Comparison of ENCODE assay signal across 8 cellular contexts in the genomic region with DNA sequence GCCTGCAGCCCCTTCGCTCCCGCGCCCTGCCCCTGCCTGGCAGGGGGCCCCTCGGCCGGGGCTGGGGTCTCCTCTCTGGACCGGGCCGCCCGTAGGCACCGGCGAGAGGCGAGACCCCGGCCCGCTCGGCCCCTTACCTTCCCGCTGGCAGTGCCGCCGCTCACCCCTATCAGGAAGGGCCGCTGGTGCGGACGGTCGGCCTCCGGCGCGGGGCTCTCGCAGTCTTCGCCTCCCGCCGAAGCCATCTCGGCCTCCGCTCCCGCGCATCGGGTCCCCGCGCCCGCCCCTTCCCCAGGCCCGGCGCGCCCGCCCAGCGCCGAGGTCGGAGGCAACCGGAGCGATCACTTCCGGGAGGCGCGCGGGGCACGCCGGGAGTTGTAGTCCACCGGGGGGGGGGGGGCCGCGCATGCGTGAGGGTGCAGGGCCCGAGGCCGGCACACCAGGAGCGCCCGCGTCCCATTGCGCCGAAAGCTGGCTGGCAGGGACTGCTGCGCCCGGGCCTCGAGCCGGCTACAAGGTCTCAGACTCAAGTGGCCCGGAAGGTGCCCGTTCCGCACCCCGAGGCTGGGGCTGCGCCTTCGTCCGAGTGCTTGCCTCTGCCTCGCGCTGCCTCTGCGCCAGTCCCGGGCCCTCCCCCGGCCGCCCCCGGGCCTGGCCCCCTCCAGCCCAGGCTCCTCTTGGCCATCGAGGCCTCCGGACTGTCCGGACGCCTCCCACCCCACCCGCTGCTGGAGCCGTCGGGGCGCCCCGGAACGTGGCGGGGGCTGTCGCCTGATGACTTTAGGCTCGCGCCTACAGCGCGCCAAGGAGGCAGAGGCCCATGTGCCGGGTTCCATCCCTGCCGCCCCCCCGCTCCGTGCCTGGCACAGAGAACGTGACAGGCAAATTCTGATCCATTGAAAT. TPM values are rescaled to one million over a fixed set of nuclear protein-coding genes. Genes with fewer than 3 reads are reported as not detected.
A peak's percentile ranks its signal among the peaks of the same experiment; 100 is the strongest.
DNase-seq lines count a peak whose midpoint lies in the region; ATAC-seq and TF ChIP-seq lines count a peak whose summit lies in the region.

A gene (minus strand): TSS at position 334 of the 903 bp plus-strand sequence. CDS start 89 bp downstream, at position 245.

- no peaks in the 10 kb centered on the region; the same call in 1 of the 2 replicates for H3K4me1 ChIP-seq in HUES64 (ENCODE audit: insufficient read depth, low read length)

- TF ChIP-seq CTCF in Calu3 (IDR thresholded peaks at IDR 0.05; ENCODE audit: unreplicated experiment), result no peak
- TF ChIP-seq CTCF in epithelial cell of proximal tubule (conservative IDR thresholded peaks at IDR 0.05; ENCODE audit: low read depth, low read length), result no peak

- DNase-seq in Calu3, result peak; percentile 67
- DNase-seq in OCI-M2 (lab: John Stamatoyannopoulos, UW; ENCODE audit: unreplicated experiment), result peak; percentile 23
- peak; percentile 77 for DNase-seq in activated T-cell treated with anti-CD3 and anti-CD28 coated beads, Interleukin-2, amount 50 U/mL, for 1 hour
- DNase-seq in epithelial cell of proximal tubule (ENCODE audit: low read depth), result no peak
- DNase-seq in mucosa of gallbladder (ENCODE audit: low spot score), result peak; percentile 63
- DNase-seq in stimulated activated CD8-positive, alpha-beta memory T cell treated with anti-CD3 and anti-CD28 coated beads, Interleukin-4, amount 100 ng/mL, for 24 hours (ENCODE audit: low read depth), result peak; percentile 55

- no peak within 1 kb of the TSS for H3K27ac Mint-ChIP-seq in Calu3 (ENCODE audit: unreplicated experiment)

- peak; percentile 80 for ATAC-seq in GM21381 (IDR thresholded peaks at IDR 0.05; ENCODE audit: unreplicated experiment)

- no peaks in the 10 kb centered on the region for H3K9me3 Mint-ChIP-seq in Calu3 (ENCODE audit: low read depth, unreplicated experiment)

- H3K9me3 ChIP-seq in HUES64 (ENCODE audit: insufficient read depth, low read depth, low read length), result no peaks in the 10 kb centered on the region

- peak within 1 kb of the TSS; percentile 70 for H3K4me3 Mint-ChIP-seq in Calu3 (ENCODE audit: low read depth, unreplicated experiment)

- H3K4me3 ChIP-seq in HUES64 (ENCODE audit: low read length) (peak within 1 kb of the TSS; percentile 75), epithelial cell of proximal tubule (ENCODE audit: low read depth, low read length) (peak within 1 kb of the TSS; percentile 82)

- WGBS in HUES64, result 13% methylated on average over 101 of the region's 101 CpGs

- peaks cover 38% of the 10 kb centered on the region for H3K36me3 ChIP-seq in HUES64 (ENCODE audit: insufficient read depth, low read length)

- H3K9ac ChIP-seq in HUES64 (ENCODE audit: low read depth, low read length), result peak within 1 kb of the TSS; percentile 71

- no TSS peak for BruUV-seq in Calu3 (replicated peaks; lab: Mats Ljungman, UMichigan)

- H3K4me1 Mint-ChIP-seq in Calu3 (ENCODE audit: low read depth, unreplicated experiment), result no peaks in the 10 kb centered on the region

- H3K27me3 Mint-ChIP-seq in Calu3 (ENCODE audit: unreplicated experiment), result no peaks in the 10 kb centered on the region

- peaks cover 15% of the 10 kb centered on the region for H3K36me3 Mint-ChIP-seq in Calu3 (ENCODE audit: insufficient read depth, unreplicated experiment)

- H3K27me3 ChIP-seq in HUES64 (ENCODE audit: insufficient read depth, low read length), result no peaks in the 10 kb centered on the region

- intact Hi-C loops in Calu3 (cut with micrococcal nuclease; ENCODE audit: unreplicated experiment), result no loop called here

- CTCF ChIA-PET in Calu3 (lab: Charles Lee), result interaction anchor here (0.7 kb wide), 1 partner anchor 197 kb away, joined by 3 read pairs; no protein-coding TSS in a partner anchor

- no peak within 1 kb of the TSS for H3K27ac ChIP-seq in HUES64 (ENCODE audit: low read depth, low read length)

RNA-seq across cellular contexts. Expression of the gene that starts here (rescaled TPM):
- total RNA-seq in Calu3 (2022) (16.0 and 19.6 TPM in 2 replicates), epithelial cell of proximal tubule (22.4 and 32.5 TPM in 2 replicates), mucosa of gallbladder (38.3 TPM)
- polyA plus RNA-seq in HUES64 (2013, experiment 1 of 2), result 31.2 TPM
- 31.1 TPM for polyA plus RNA-seq in HUES64 (2013, experiment 2 of 2)
